ENCODE assay signal across 16 cellular contexts in genomic region chr18:75112486-75113096, GRCh38.
DNase-seq lines count a peak whose midpoint lies in the region; ATAC-seq and TF ChIP-seq lines count a peak whose summit lies in the region.
"Had no signal": no experiment of that assay in that cellular context is flagged by ENCODE, and none has a peak within 500 bp of the region (broad histone marks: within the 10 kb centered on the region; RNA-seq: fewer than 3 reads in every experiment).

No MANE protein-coding gene starts in this region.

- H4K8ac ChIP-seq in mesendoderm (ENCODE audit: low read depth, low read length) = no peak overlapping the region

- peak overlapping the region; percentile 58 for H2AFZ ChIP-seq in MM.1S (ENCODE audit: low read length)
- H2AFZ ChIP-seq: GM23338 had no signal

- WGBS in mesendoderm (ENCODE audit: extremely low coverage, insufficient coverage, low lambda C conversion rate) = no CpG with 5 or more reads among the region's 10 CpGs

- H3K79me2 ChIP-seq in MM.1S (ENCODE audit: low read length) (no peaks in the 10 kb centered on the region), mesendoderm (ENCODE audit: control insufficient read depth, insufficient read depth, low read length) (no peaks in the 10 kb centered on the region)

- H3K4ac ChIP-seq in mesendoderm (ENCODE audit: low read depth, low read length) = no peak overlapping the region

- H3K56ac ChIP-seq in mesendoderm (ENCODE audit: low read length) = no peak overlapping the region

- H3K27ac Mint-ChIP-seq in osteocyte (ENCODE audit: unreplicated experiment) = no peak overlapping the region
- H3K27ac Mint-ChIP-seq: CD4-positive, alpha-beta T cell; GM23338 had no signal

- DNase-seq in NOMO-1 treated with dmso at 0.1 percent for 144 hours (lab: John Stamatoyannopoulos, UW; ENCODE audit: unreplicated experiment) (peak; percentile 0), NOMO-1 treated with DMSO at 0.1 percent for 48 hours (lab: John Stamatoyannopoulos, UW; ENCODE audit: unreplicated experiment) (no peak), MM.1S (no peak), ecto neural progenitor cell (ENCODE audit: low spot score) (peak; percentile 24), osteocyte (ENCODE audit: extremely low spot score, unreplicated experiment) (peak; percentile 38), uterus (no peak), mesendoderm (no peak)
- DNase-seq: AML-193; Caco-2; CD4-positive, alpha-beta T cell had no signal

- H3K27me3 Mint-ChIP-seq in osteocyte (ENCODE audit: unreplicated experiment) = peaks cover 3% of the 10 kb centered on the region
- H3K27me3 Mint-ChIP-seq: CD4-positive, alpha-beta T cell had no signal

- peaks cover 22% of the 10 kb centered on the region for H3K4me1 ChIP-seq in MM.1S (ENCODE audit: low read length)
- no peaks in the 10 kb centered on the region for H3K4me1 ChIP-seq in uterus
- H3K4me1 ChIP-seq in mesendoderm (ENCODE audit: control insufficient read depth, low read depth, low read length) = no peaks in the 10 kb centered on the region
- H3K4me1 ChIP-seq: A549, Caco-2 had no signal

- TF ChIP-seq POLR2A in uterus (IDR thresholded peaks at IDR 0.05) = no peak

- no peaks in the 10 kb centered on the region for H3K9me3 ChIP-seq in MM.1S (replicated peaks; ENCODE audit: insufficient read depth, low read length)
- H3K9me3 ChIP-seq in uterus = no peaks in the 10 kb centered on the region
- H3K9me3 ChIP-seq: A549, Caco-2 had no signal

- no peak overlapping the region for H2AK5ac ChIP-seq in mesendoderm (ENCODE audit: low read length)

- no peaks in the 10 kb centered on the region for H4K20me1 ChIP-seq in MM.1S (ENCODE audit: insufficient read depth, low read length)

- no peak overlapping the region for H3K4me3 Mint-ChIP-seq in osteocyte (ENCODE audit: unreplicated experiment)
- H3K4me3 Mint-ChIP-seq: CD4-positive, alpha-beta T cell; GM23338 had no signal

- TF ChIP-seq CTCF in MM.1S (IDR thresholded peaks at IDR 0.05; ENCODE audit: low read length) (no peak), osteocyte (IDR thresholded peaks at IDR 0.05) (no peak), uterus (IDR thresholded peaks at IDR 0.05) (no peak)

- intact Hi-C loops in uterus (cut with DNase I; ENCODE audit: low total_unique reads) = no loop called here

- H3K4me3 ChIP-seq in MM.1S (ENCODE audit: low read length) (peak overlapping the region; percentile 32), uterus (no peak overlapping the region), mesendoderm (ENCODE audit: low read length) (no peak overlapping the region)
- H3K4me3 ChIP-seq: A549, GM23338 had no signal

- H3F3A ChIP-seq in MM.1S (ENCODE audit: insufficient read depth, low read length) = peaks cover 13% of the 10 kb centered on the region

- H3K79me1 ChIP-seq in mesendoderm (ENCODE audit: low read length) = no peaks in the 10 kb centered on the region

- H3K9me2 ChIP-seq in MM.1S (replicated peaks; ENCODE audit: insufficient read depth, low read length) = no peaks in the 10 kb centered on the region

- no peak overlapping the region for H4K5ac ChIP-seq in mesendoderm (ENCODE audit: low read length)

- no peak overlapping the region for H3K18ac ChIP-seq in mesendoderm (ENCODE audit: low read length)

- H3K23ac ChIP-seq in mesendoderm (ENCODE audit: low read length) = no peak overlapping the region

- H3K9ac ChIP-seq in MM.1S (ENCODE audit: low read length) = peak overlapping the region; percentile 51
- H3K9ac ChIP-seq in mesendoderm (ENCODE audit: low read length) = no peak overlapping the region

- H2BK15ac ChIP-seq in mesendoderm (replicated peaks; ENCODE audit: low read depth) = no peak overlapping the region

- H3K36me3 Mint-ChIP-seq in osteocyte (ENCODE audit: unreplicated experiment) = no peaks in the 10 kb centered on the region

- H3K36me3 ChIP-seq in MM.1S (replicated peaks; ENCODE audit: insufficient read depth, low read length) (no peaks in the 10 kb centered on the region), uterus (no peaks in the 10 kb centered on the region), mesendoderm (ENCODE audit: control insufficient read depth, insufficient read depth, low read length) (no peaks in the 10 kb centered on the region)

- H2BK5ac ChIP-seq in mesendoderm (ENCODE audit: low read length) = no peak overlapping the region

- H3K27ac ChIP-seq in MM.1S (ENCODE audit: low read length) = peak overlapping the region; percentile 81
- no peak overlapping the region for H3K27ac ChIP-seq in uterus
- H3K27ac ChIP-seq in mesendoderm (ENCODE audit: low read depth, low read length) = no peak overlapping the region
- H3K27ac ChIP-seq: 22Rv1, A549, C4-2B had no signal

- H3K9me3 Mint-ChIP-seq in osteocyte (ENCODE audit: unreplicated experiment) = no peaks in the 10 kb centered on the region
- H3K9me3 Mint-ChIP-seq: CD4-positive, alpha-beta T cell; GM23338 had no signal

- H3K4me2 ChIP-seq in MM.1S (ENCODE audit: low read depth, low read length) = peak overlapping the region; percentile 72
- no peak overlapping the region for H3K4me2 ChIP-seq in mesendoderm (ENCODE audit: low read length)
- H3K4me2 ChIP-seq: GM23338 had no signal

- H3K27me3 ChIP-seq in MM.1S (replicated peaks; ENCODE audit: insufficient read depth, low read length) (no peaks in the 10 kb centered on the region), uterus (no peaks in the 10 kb centered on the region), mesendoderm (ENCODE audit: insufficient read depth, low read length, poor library complexity) (no peaks in the 10 kb centered on the region)

- no peak overlapping the region for H2BK120ac ChIP-seq in mesendoderm (ENCODE audit: low read depth, low read length)

- H3K4me1 Mint-ChIP-seq in osteocyte (ENCODE audit: unreplicated experiment) = no peaks in the 10 kb centered on the region

- no peak for ATAC-seq in HG03521 (IDR thresholded peaks at IDR 0.05; ENCODE audit: unreplicated experiment)
- ATAC-seq: A549, GM23338, HepG2 had no signal

Comparison
In these comparisons a context has a peak if more than half of its experiments do, and no peak if none do; other contexts are left out.
1. DNase-seq: peak in NOMO-1 treated with dmso at 0.1 percent for 144 hours (single experiment), ecto neural progenitor cell (single experiment) and osteocyte (single experiment); none in NOMO-1 treated with DMSO at 0.1 percent for 48 hours (single experiment), MM.1S (single experiment), uterus (0 of 2) and mesendoderm (single experiment).